ENCODE assay signal across 18 cellular contexts in genomic region chr7:3188946-3189345, GRCh38.
DNase-seq lines count a peak whose midpoint lies in the region; ATAC-seq and TF ChIP-seq lines count a peak whose summit lies in the region.
"Had no signal": no experiment of that assay in that cellular context is flagged by ENCODE, and none has a peak within 500 bp of the region (broad histone marks: within the 10 kb centered on the region; RNA-seq: fewer than 3 reads in every experiment).

No MANE protein-coding gene starts in this region.

- H3K27me3 ChIP-seq in upper lobe of right lung = no peaks in the 10 kb centered on the region
- H3K27me3 ChIP-seq in A673 (replicated peaks; ENCODE audit: insufficient read depth, low read depth, low read length, poor library complexity) = no peaks in the 10 kb centered on the region
- H3K27me3 ChIP-seq: BLaER1, SJSA1 had no signal

- DNase-seq in DMS 273 (lab: John Stamatoyannopoulos, UW; ENCODE audit: unreplicated experiment) = peak; percentile 95
- DNase-seq in NCI-H1694 (lab: John Stamatoyannopoulos, UW) = peak; percentile 91
- peak; percentile 54 to 59 for DNase-seq in SHP77 (lab: John Stamatoyannopoulos, UW)
- peak; percentile 40 for DNase-seq in myocyte (ENCODE audit: low read depth)
- DNase-seq in upper lobe of right lung = no peak
- DNase-seq in A673 (ENCODE audit: low spot score) = no peak
- no peak for DNase-seq in SIG-M5 treated with dmso at 0.1 percent for 504 hours (lab: John Stamatoyannopoulos, UW; ENCODE audit: unreplicated experiment)
- DNase-seq: CD8-positive, alpha-beta memory T cell; DND-41; HFFc6; NCI-H1417; NCI-H2029; NCI-H2227 treated with DMSO at 0.1 percent for 48 hours; NCI-H526 had no signal

- ATAC-seq in GM21619 (IDR thresholded peaks at IDR 0.05; ENCODE audit: unreplicated experiment) (no peak), upper lobe of right lung (no peak)
- ATAC-seq: GM12878 had no signal

- H3K27ac ChIP-seq in upper lobe of right lung (no peak overlapping the region), A673 (ENCODE audit: low read depth, low read length, poor library complexity, severe bottlenecking) (no peak overlapping the region)
- H3K27ac ChIP-seq: BLaER1, SJSA1 had no signal

- no peak overlapping the region for H3K4me3 ChIP-seq in upper lobe of right lung
- H3K4me3 ChIP-seq in A673 (ENCODE audit: low read depth, low read length, poor library complexity, severe bottlenecking) = no peak overlapping the region
- H3K4me3 ChIP-seq: BLaER1, GM12878, SJSA1 had no signal

- H3K4me1 ChIP-seq in upper lobe of right lung = no peaks in the 10 kb centered on the region
- no peaks in the 10 kb centered on the region for H3K4me1 ChIP-seq in A673 (ENCODE audit: insufficient read depth, low read length, poor library complexity, severe bottlenecking)
- H3K4me1 ChIP-seq: BLaER1 had no signal

- H3K9me3 ChIP-seq in upper lobe of right lung = no peaks in the 10 kb centered on the region
- no peaks in the 10 kb centered on the region for H3K9me3 ChIP-seq in A673 (ENCODE audit: low read depth, low read length, poor library complexity, severe bottlenecking)

- no peaks in the 10 kb centered on the region for H3K36me3 ChIP-seq in upper lobe of right lung
- no peaks in the 10 kb centered on the region for H3K36me3 ChIP-seq in A673 (ENCODE audit: insufficient read depth, low read length, poor library complexity, severe bottlenecking)
- H3K36me3 ChIP-seq: BLaER1, SJSA1 had no signal

- POLR2A ChIA-PET in A673 (lab: Charles Lee; ENCODE audit: low non-redundant PET) = no interaction called here

- CTCF ChIA-PET in A673 (lab: Charles Lee) = no interaction called here

- BruUV-seq in A673 (replicated peaks; lab: Mats Ljungman, UMichigan) = no TSS peak

- intact Hi-C loops in upper lobe of right lung (cut with DNase I) = no loop called here
- intact Hi-C loops in A673 (cut with micrococcal nuclease; ENCODE audit: unreplicated experiment) = no loop called here

- no peak for TF ChIP-seq CTCF in upper lobe of right lung (IDR thresholded peaks at IDR 0.05)
- TF ChIP-seq CTCF in A673 (conservative IDR thresholded peaks at IDR 0.05; ENCODE audit: low read depth, low read length) = no peak

Comparison
In these comparisons a context has a peak if more than half of its experiments do, and no peak if none do; other contexts are left out.
1. DNase-seq: peak in DMS 273 (single experiment), NCI-H1694 (single experiment), SHP77 (2 of 2) and myocyte (single experiment); none in upper lobe of right lung (single experiment), A673 (single experiment) and SIG-M5 treated with dmso at 0.1 percent for 504 hours (single experiment).